8 cellular contexts compared by ENCODE assay signal in genomic region chr11:44894217-44894617, GRCh38. TPM values are rescaled to one million over a fixed set of nuclear protein-coding genes. Genes with fewer than 3 reads are reported as not detected.
DNase-seq lines count a peak whose midpoint lies in the region; ATAC-seq, FAIRE-seq and TF ChIP-seq lines count a peak whose summit lies in the region.

No MANE protein-coding gene starts in this region.

- no peak overlapping the region for H3K4ac ChIP-seq in mesendoderm (ENCODE audit: low read depth, low read length)

- no peak overlapping the region for H3K4me2 ChIP-seq in mesendoderm (ENCODE audit: low read length)

- no peaks in the 10 kb centered on the region for H3K79me1 ChIP-seq in mesendoderm (ENCODE audit: low read length)

- H3K27ac ChIP-seq in CD4-positive, CD25-positive, alpha-beta regulatory T cell (ENCODE audit: insufficient read depth, low read length, poor library complexity, severe bottlenecking), result no peak overlapping the region
- no peak overlapping the region for H3K27ac ChIP-seq in mesendoderm (ENCODE audit: low read depth, low read length)

- no peak overlapping the region for H2BK120ac ChIP-seq in mesendoderm (ENCODE audit: low read depth, low read length)

- TF ChIP-seq POLR2A in H54 (IDR thresholded peaks at IDR 0.05; ENCODE audit: low read depth, low read length), result no peak

- H2BK15ac ChIP-seq in mesendoderm (replicated peaks; ENCODE audit: low read depth), result no peak overlapping the region

- H3K4me3 ChIP-seq in CD4-positive, CD25-positive, alpha-beta regulatory T cell (ENCODE audit: low read depth, low read length), result no peak overlapping the region
- H3K4me3 ChIP-seq in mesendoderm (ENCODE audit: low read length), result no peak overlapping the region

- H3K9ac ChIP-seq in mesendoderm (ENCODE audit: low read length), result no peak overlapping the region

- no peak overlapping the region for H4K8ac ChIP-seq in mesendoderm (ENCODE audit: low read depth, low read length)

- no peak overlapping the region for H2AK5ac ChIP-seq in mesendoderm (ENCODE audit: low read length)

- no peaks in the 10 kb centered on the region for H3K27me3 ChIP-seq in CD4-positive, CD25-positive, alpha-beta regulatory T cell (ENCODE audit: control insufficient read depth, insufficient read depth, low read length)
- H3K27me3 ChIP-seq in mesendoderm (ENCODE audit: insufficient read depth, low read length, poor library complexity), result no peaks in the 10 kb centered on the region

- no peak overlapping the region for H4K5ac ChIP-seq in mesendoderm (ENCODE audit: low read length)

- no peak overlapping the region for H3K27ac Mint-ChIP-seq in CD4-positive, CD25-positive, alpha-beta regulatory T cell

- FAIRE-seq in H54 (lab: Jason Lieb, UNC), result no peak

- no peak overlapping the region for H3K4me3 Mint-ChIP-seq in CD4-positive, CD25-positive, alpha-beta regulatory T cell

- WGBS in mesendoderm (ENCODE audit: extremely low coverage, insufficient coverage, low lambda C conversion rate), result no CpG with 5 or more reads among the region's 13 CpGs

- H3K36me3 ChIP-seq in CD4-positive, CD25-positive, alpha-beta regulatory T cell (ENCODE audit: control insufficient read depth, insufficient read depth, low read length), result no peaks in the 10 kb centered on the region
- no peaks in the 10 kb centered on the region for H3K36me3 ChIP-seq in mesendoderm (ENCODE audit: control insufficient read depth, insufficient read depth, low read length)

- H3K9me3 ChIP-seq in CD4-positive, CD25-positive, alpha-beta regulatory T cell (ENCODE audit: control insufficient read depth in 2 of 2, low read length in 2 of 2), result no peaks in the 10 kb centered on the region

- peaks cover 5% of the 10 kb centered on the region for H3K27me3 Mint-ChIP-seq in CD4-positive, CD25-positive, alpha-beta regulatory T cell

- H2BK5ac ChIP-seq in mesendoderm (ENCODE audit: low read length), result no peak overlapping the region

- peaks cover 32% of the 10 kb centered on the region for H3K36me3 Mint-ChIP-seq in CD4-positive, CD25-positive, alpha-beta regulatory T cell

- no peak overlapping the region for H3K56ac ChIP-seq in mesendoderm (ENCODE audit: low read length)

- ATAC-seq in CD4-positive, CD25-positive, alpha-beta regulatory T cell (ENCODE audit: low read depth in 2 of 2), result peak in 1 of 2 donors; percentile 50
- no peak for ATAC-seq in GM21515 (IDR thresholded peaks at IDR 0.05; ENCODE audit: unreplicated experiment)

- H3K79me2 ChIP-seq in mesendoderm (ENCODE audit: control insufficient read depth, insufficient read depth, low read length), result no peaks in the 10 kb centered on the region

- H3K4me1 ChIP-seq in CD4-positive, CD25-positive, alpha-beta regulatory T cell (ENCODE audit: control insufficient read depth, insufficient read depth, low read length, poor library complexity, severe bottlenecking), result no peaks in the 10 kb centered on the region
- peaks cover 5% of the 10 kb centered on the region for H3K4me1 ChIP-seq in mesendoderm (ENCODE audit: control insufficient read depth, low read depth, low read length)

- H3K18ac ChIP-seq in mesendoderm (ENCODE audit: low read length), result no peak overlapping the region

- H3K9me3 Mint-ChIP-seq in CD4-positive, CD25-positive, alpha-beta regulatory T cell, result peaks cover 0 to 2% (median 0%) of the 10 kb centered on the region in 7 donors

- H3K4me1 Mint-ChIP-seq in CD4-positive, CD25-positive, alpha-beta regulatory T cell, result peaks cover 0 to 4% (median under 1%) of the 10 kb centered on the region in 4 donors

- H3K23ac ChIP-seq in mesendoderm (ENCODE audit: low read length), result no peak overlapping the region

- DNase-seq in CD4-positive, CD25-positive, alpha-beta regulatory T cell, result peak; percentile 10 to 32 (median 32)
- DNase-seq in H54 (ENCODE audit: insufficient read length, low spot score), result peak; percentile 84
- peak; percentile 26 for DNase-seq in NCI-H460 (ENCODE audit: extremely low read depth, low read depth)
- peak; percentile 43 to 48 for DNase-seq in activated CD4-positive, alpha-beta T cell treated with anti-CD3 and anti-CD28 coated beads, Interleukin-2, amount 50 U/mL, for 4 hours
- peak; percentile 85 for DNase-seq in dermis blood vessel endothelial cell
- DNase-seq in mesendoderm, result peak; percentile 88
- peak; percentile 51 to 62 for DNase-seq in stimulated activated CD8-positive, alpha-beta memory T cell treated with anti-CD3 and anti-CD28 coated beads, Interleukin-2, amount 100 ng/mL, for 48 hours (ENCODE audit: low read depth in 2 of 2)

RNA-seq across cellular contexts. Expression of gene TP53I11, which starts 56.5 kb away (rescaled TPM):
- 17.4 TPM for total RNA-seq in CD4-positive, CD25-positive, alpha-beta regulatory T cell
- polyA plus RNA-seq in CD4-positive, CD25-positive, alpha-beta regulatory T cell, result 1 to 10 TPM; 2.0 to 8.5 (median 2.4) TPM
- 0.20 TPM in 1 of 2 replicates, not detected in the other for total RNA-seq in NCI-H460 (2014; rRNA removed; shearing (Covaris generic))
- polyA plus RNA-seq in NCI-H460 (2014; cell fraction: nucleus; rRNA removed), result 0.94 and 1.1 TPM in 2 replicates
- 31.0 and 47.1 TPM in 2 replicates for total RNA-seq in dermis blood vessel endothelial cell
- 23.1 TPM for polyA plus RNA-seq in mesendoderm (2013, experiment 1 of 2)
- polyA plus RNA-seq in mesendoderm (2013, experiment 2 of 2), result 24.6 TPM

Comparison
In these comparisons a context has a peak if more than half of its experiments do, and no peak if none do; other contexts are left out.
1. DNase-seq: peak in every context shown above with its lines; median percentile 88 in mesendoderm; 85 in dermis blood vessel endothelial cell; 84 in H54; 56 in stimulated activated CD8-positive, alpha-beta memory T cell treated with anti-CD3 and anti-CD28 coated beads, Interleukin-2, amount 100 ng/mL, for 48 hours; 46 in activated CD4-positive, alpha-beta T cell treated with anti-CD3 and anti-CD28 coated beads, Interleukin-2, amount 50 U/mL, for 4 hours; 32 in CD4-positive, CD25-positive, alpha-beta regulatory T cell; 26 in NCI-H460.
2. RNA of gene TP53I11, which starts 56.5 kb away (total RNA-seq): 31.0 to 47.1 TPM in dermis blood vessel endothelial cell and 17.4 TPM in CD4-positive, CD25-positive, alpha-beta regulatory T cell (single experiment); 0.20 TPM in NCI-H460; every median in the first group is over 10 times any median in the second.